Comparison of ENCODE assay signal across 14 cellular contexts in genomic region chr3:64880926-64881325, GRCh38.
"Had no signal": no experiment of that assay in that cellular context is flagged by ENCODE, and none has a peak within 500 bp of the region (broad histone marks: within the 10 kb centered on the region; RNA-seq: fewer than 3 reads in every experiment).

No MANE protein-coding gene starts in this region.

- ATAC-seq: activated CD4-positive, CD25-positive, alpha-beta regulatory T cell treated with anti-CD3 and anti-CD28 coated beads, Interleukin-2, amount 50 U/mL, for 24 hours; effector memory CD8-positive, alpha-beta T cell; mucosa of descending colon; naive thymus-derived CD4-positive, alpha-beta T cell; psoas muscle; right lobe of liver; stimulated activated memory B cell treated with anti-CD40 and anti-IgM and Interleukin-4, amounts not matched to agents 10 μg/mL and 1 μg/mL and 100 μg/mL, for 72 hours; upper lobe of right lung had no signal

- H3K27me3 ChIP-seq: neural progenitor cell, right lobe of liver, upper lobe of right lung had no signal

- DNase-seq: activated gamma-delta T cell treated with Interleukin-2 at 50 U/mL for 16 hours; amniotic stem cell; effector memory CD8-positive, alpha-beta T cell; mucosa of descending colon; naive thymus-derived CD4-positive, alpha-beta T cell; psoas muscle; right lobe of liver; stimulated activated CD4-positive, alpha-beta T cell treated with anti-CD3 and anti-CD28 coated beads, Interleukin-4, amount 100 ng/mL, for 4 hours; T1000; upper lobe of right lung had no signal

- H3K4me3 ChIP-seq: mucosa of descending colon, neural progenitor cell, psoas muscle, right lobe of liver, thoracic aorta, upper lobe of right lung had no signal

- H3K27ac ChIP-seq: neural progenitor cell, psoas muscle, right lobe of liver, thoracic aorta, upper lobe of right lung had no signal
